21 cellular contexts compared by ENCODE assay signal in genomic region chr22:47794851-47795250, GRCh38.
"Had no signal": no experiment of that assay in that cellular context is flagged by ENCODE, and none has a peak within 500 bp of the region (broad histone marks: within the 10 kb centered on the region; RNA-seq: fewer than 3 reads in every experiment).

No MANE protein-coding gene starts in this region.

- DNase-seq: activated CD4-positive, alpha-beta T cell treated with anti-CD3 and anti-CD28 coated beads for 48 hours; activated effector memory CD4-positive, alpha-beta T cell treated with anti-CD3 and anti-CD28 coated beads, Interleukin-2, amount 50 U/mL, for 16 hours; activated naive CD4-positive, alpha-beta T cell treated with anti-CD3 and anti-CD28 coated beads, Interleukin-2, amount 10 ng/mL, durations not matched to agents 7 days and 5 days; effector CD4-positive, alpha-beta T cell; erythroblast; foreskin melanocyte; kidney glomerular epithelial cell; left ventricle myocardium inferior; naive thymus-derived CD4-positive, alpha-beta T cell; retina; SK-N-SH; stimulated activated CD4-positive, alpha-beta T cell treated with anti-CD3 and anti-CD28 coated beads, Interleukin-12 subunit alpha, Interleukin-12 subunit beta, amount 100 ng/mL, for 4 hours; substantia nigra; T-helper 2 cell; thyroid gland had no signal

- H3K27me3 Mint-ChIP-seq: activated naive CD4-positive, alpha-beta T cell treated with anti-CD3 and anti-CD28 coated beads, Interleukin-2, amount 10 ng/mL, durations not matched to agents 7 days and 5 days; progenitor cell of endocrine pancreas had no signal

- H3K4me3 ChIP-seq: cardiac muscle cell, hepatocyte, left ventricle myocardium inferior, thyroid gland had no signal

- H3K4me3 Mint-ChIP-seq: activated naive CD4-positive, alpha-beta T cell treated with anti-CD3 and anti-CD28 coated beads, Interleukin-2, amount 10 ng/mL, durations not matched to agents 7 days and 5 days; memory B cell; naive thymus-derived CD4-positive, alpha-beta T cell; neural crest cell; stimulated activated naive CD8-positive, alpha-beta T cell treated with anti-CD3 and anti-CD28 coated beads, Interleukin-15, Interleukin-2, amounts not matched to agents 100 ng/mL and 50 ng/mL, for 24 hours had no signal

- H3K27ac Mint-ChIP-seq: activated naive CD4-positive, alpha-beta T cell treated with anti-CD3 and anti-CD28 coated beads, Interleukin-2, amount 10 ng/mL, durations not matched to agents 7 days and 5 days; memory B cell; naive thymus-derived CD4-positive, alpha-beta T cell; progenitor cell of endocrine pancreas; stimulated activated naive CD8-positive, alpha-beta T cell treated with anti-CD3 and anti-CD28 coated beads, Interleukin-15, Interleukin-2, amounts not matched to agents 100 ng/mL and 50 ng/mL, for 24 hours had no signal

- H3K4me1 ChIP-seq: left ventricle myocardium inferior, thyroid gland had no signal

- H3K36me3 Mint-ChIP-seq: activated naive CD4-positive, alpha-beta T cell treated with anti-CD3 and anti-CD28 coated beads, Interleukin-2, amount 10 ng/mL, durations not matched to agents 7 days and 5 days; memory B cell had no signal

- H3K27me3 ChIP-seq: cardiac muscle cell, hepatocyte, thyroid gland had no signal

- H3K4me1 Mint-ChIP-seq: activated naive CD4-positive, alpha-beta T cell treated with anti-CD3 and anti-CD28 coated beads, Interleukin-2, amount 10 ng/mL, durations not matched to agents 7 days and 5 days; memory B cell; naive thymus-derived CD4-positive, alpha-beta T cell; neural crest cell had no signal

- H3K27ac ChIP-seq: cardiac muscle cell, hepatocyte, left ventricle myocardium inferior, thyroid gland had no signal

- H3K9me3 ChIP-seq: SK-N-SH, thyroid gland had no signal

- H3K9ac ChIP-seq: SK-N-SH had no signal

- H3K36me3 ChIP-seq: cardiac muscle cell, left ventricle myocardium inferior, thyroid gland had no signal
